In the genomic region with DNA sequence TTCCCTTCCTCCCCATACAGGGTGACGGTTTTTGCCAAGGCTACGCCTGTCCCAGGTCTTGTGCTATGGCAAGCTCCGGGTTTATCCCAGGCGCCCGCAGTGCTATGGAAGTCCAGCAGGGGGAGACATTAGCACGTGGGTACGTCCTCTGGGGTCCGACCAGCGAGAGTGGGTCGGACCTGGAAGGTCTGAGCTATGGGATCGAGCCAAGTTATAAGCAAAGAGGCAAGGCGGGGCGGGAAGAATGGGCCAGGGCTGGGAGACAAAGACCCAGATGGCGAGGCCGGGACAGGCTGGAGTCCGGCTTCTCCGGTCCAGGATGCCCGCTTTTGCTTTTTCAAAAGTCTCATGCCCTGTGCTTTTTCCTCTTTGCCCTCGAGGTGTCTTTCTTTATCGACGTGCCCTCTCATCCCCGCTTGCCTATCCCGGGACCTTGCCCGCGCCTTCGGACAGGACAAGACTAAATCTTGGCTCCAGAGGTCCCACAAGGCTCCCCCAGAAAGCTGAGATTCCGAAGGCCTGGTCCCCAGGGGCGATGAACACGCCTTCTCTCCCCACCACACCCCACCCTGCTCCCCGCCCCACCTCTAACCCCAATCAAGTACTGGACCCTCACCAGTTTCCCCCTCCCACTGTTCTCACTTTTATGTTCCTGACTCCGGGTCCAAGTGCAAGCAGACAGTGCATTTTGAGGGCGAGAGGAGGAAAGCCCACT, we compare ENCODE assay signal across 8 cellular contexts. TPM values are rescaled to one million over a fixed set of nuclear protein-coding genes. Genes with fewer than 3 reads are reported as not detected.
DNase-seq lines count a peak whose midpoint lies in the region; ATAC-seq and TF ChIP-seq lines count a peak whose summit lies in the region.

No MANE protein-coding gene starts in this region.

- H3K9me3 ChIP-seq in liver (ENCODE audit: control insufficient read depth in 4 of 4, low read length in 3 of 4) = no peaks in the 10 kb centered on the region

- peaks cover 6 to 25% (median 8%) of the 10 kb centered on the region in 4 donors for H3K4me1 ChIP-seq in liver (ENCODE audit: control insufficient read depth in 4 of 4, insufficient read depth in 4 of 4, low read length in 3 of 4)

- DNase-seq in Daoy (ENCODE audit: low read depth) = peak; percentile 77
- peak; percentile 16 for DNase-seq in NCI-H345 treated with DMSO at 0.1 percent for 48 hours (lab: John Stamatoyannopoulos, UW; ENCODE audit: unreplicated experiment)
- DNase-seq in activated CD4-positive, alpha-beta T cell treated with anti-CD3 and anti-CD28 coated beads, Interleukin-2, amount 10 ng/mL, durations not matched to agents 7 days and 5 days = peak; percentile 74
- DNase-seq in stimulated activated CD4-positive, alpha-beta T cell treated with anti-CD3 and anti-CD28 coated beads, Interleukin-2, amount 100 ng/mL, for 24 hours = peak; percentile 80 to 81

- peaks cover 21% of the 10 kb centered on the region for H3K4me1 Mint-ChIP-seq in activated CD4-positive, alpha-beta T cell treated with anti-CD3 and anti-CD28 coated beads, Interleukin-2, amount 10 ng/mL, durations not matched to agents 7 days and 5 days
- H3K4me1 Mint-ChIP-seq in dendritic cell treated with granulocyte-macrophage colony-stimulating factor and Interleukin-4, amounts not matched to agents 40 ng/mL and 50 ng/mL, for 4 days (ENCODE audit: low read depth) = peaks cover 37% of the 10 kb centered on the region

- H3K27ac Mint-ChIP-seq in activated CD4-positive, alpha-beta T cell treated with anti-CD3 and anti-CD28 coated beads, Interleukin-2, amount 10 ng/mL, durations not matched to agents 7 days and 5 days = peak overlapping the region; percentile 86
- peak overlapping the region; percentile 79 for H3K27ac Mint-ChIP-seq in dendritic cell treated with granulocyte-macrophage colony-stimulating factor and Interleukin-4, amounts not matched to agents 40 ng/mL and 50 ng/mL, for 4 days

- peak; percentile 27 for ATAC-seq in HG02884 (IDR thresholded peaks at IDR 0.05; ENCODE audit: unreplicated experiment)
- ATAC-seq in GM21786 (IDR thresholded peaks at IDR 0.05; ENCODE audit: unreplicated experiment) = no peak

- intact Hi-C loops in dendritic cell treated with granulocyte-macrophage colony-stimulating factor and Interleukin-4, amounts not matched to agents 40 ng/mL and 50 ng/mL, for 4 days (cut with micrococcal nuclease) = loop anchor here (1.0 kb wide), 1 partner anchor 232 kb away; no protein-coding TSS in a partner anchor

- H3K9ac ChIP-seq in liver (ENCODE audit: low read depth in 1 of 2, low read length in 2 of 2) = no peak overlapping the region

- H3K36me3 Mint-ChIP-seq in activated CD4-positive, alpha-beta T cell treated with anti-CD3 and anti-CD28 coated beads, Interleukin-2, amount 10 ng/mL, durations not matched to agents 7 days and 5 days (ENCODE audit: low read depth) = no peaks in the 10 kb centered on the region
- H3K36me3 Mint-ChIP-seq in dendritic cell treated with granulocyte-macrophage colony-stimulating factor and Interleukin-4, amounts not matched to agents 40 ng/mL and 50 ng/mL, for 4 days (ENCODE audit: low read depth) = peaks cover 11% of the 10 kb centered on the region

- peaks cover 3% of the 10 kb centered on the region for H3K27me3 Mint-ChIP-seq in activated CD4-positive, alpha-beta T cell treated with anti-CD3 and anti-CD28 coated beads, Interleukin-2, amount 10 ng/mL, durations not matched to agents 7 days and 5 days
- peaks cover 30% of the 10 kb centered on the region for H3K27me3 Mint-ChIP-seq in dendritic cell treated with granulocyte-macrophage colony-stimulating factor and Interleukin-4, amounts not matched to agents 40 ng/mL and 50 ng/mL, for 4 days

- no peaks in the 10 kb centered on the region for H3K9me3 Mint-ChIP-seq in activated CD4-positive, alpha-beta T cell treated with anti-CD3 and anti-CD28 coated beads, Interleukin-2, amount 10 ng/mL, durations not matched to agents 7 days and 5 days
- no peaks in the 10 kb centered on the region for H3K9me3 Mint-ChIP-seq in dendritic cell treated with granulocyte-macrophage colony-stimulating factor and Interleukin-4, amounts not matched to agents 40 ng/mL and 50 ng/mL, for 4 days

- H3K36me3 ChIP-seq in liver (ENCODE audit: control insufficient read depth in 4 of 4, insufficient read depth in 3 of 4, low read depth in 1 of 4, low read length in 3 of 4) = no peaks in the 10 kb centered on the region

- CTCF ChIA-PET in activated CD4-positive, alpha-beta T cell treated with anti-CD3 and anti-CD28 coated beads, Interleukin-2, amount 10 ng/mL, durations not matched to agents 7 days and 5 days (lab: Charles Lee) = interaction anchor here (0.6 to 1.9 kb wide), 17 partner anchors 9 to 405 kb away, joined by 3 to 10 read pairs (median 4); no protein-coding TSS in a partner anchor

- peaks cover 0 to 2% (median 0%) of the 10 kb centered on the region in 4 donors for H3K27me3 ChIP-seq in liver (ENCODE audit: control insufficient read depth in 4 of 4, insufficient read depth in 4 of 4, low read length in 3 of 4)

- H3K4me3 Mint-ChIP-seq in activated CD4-positive, alpha-beta T cell treated with anti-CD3 and anti-CD28 coated beads, Interleukin-2, amount 10 ng/mL, durations not matched to agents 7 days and 5 days = peak overlapping the region; percentile 84
- peak overlapping the region; percentile 85 for H3K4me3 Mint-ChIP-seq in dendritic cell treated with granulocyte-macrophage colony-stimulating factor and Interleukin-4, amounts not matched to agents 40 ng/mL and 50 ng/mL, for 4 days

- TF ChIP-seq CTCF in liver (IDR thresholded peaks at IDR 0.05; ENCODE audit: low read depth, low read length, missing input control) = peak; percentile 91

- POLR2A ChIA-PET in activated CD4-positive, alpha-beta T cell treated with anti-CD3 and anti-CD28 coated beads, Interleukin-2, amount 10 ng/mL, durations not matched to agents 7 days and 5 days (lab: Charles Lee) = interaction anchor here (0.6 kb wide), 1 partner anchor 408 kb away, joined by 3 read pairs; no protein-coding TSS in a partner anchor

- peak overlapping the region; percentile 51 to 57 for H3K27ac ChIP-seq in liver (ENCODE audit: low read depth in 1 of 2, low read length in 2 of 2)

- TF ChIP-seq RAD21 in liver (IDR thresholded peaks at IDR 0.05) = peak; percentile 95 to 97

- 6% methylated on average over 32 of the region's 32 CpGs for WGBS in liver

- peak overlapping the region; percentile 3 to 35 (median 29) for H3K4me3 ChIP-seq in liver (ENCODE audit: low read depth in 1 of 3, low read length in 3 of 3)

TF ChIP-seq in liver, 16 proteins besides CTCF, POLR2A, EP300 and RAD21:
- TF ChIP-seq HNF4G (IDR thresholded peaks at IDR 0.05) = no peak
- TF ChIP-seq EGR1 (IDR thresholded peaks at IDR 0.05; ENCODE audit: low read depth in 2 of 2) = no peak
- TF ChIP-seq YY1 (IDR thresholded peaks at IDR 0.05) = no peak
- TF ChIP-seq GABPA (IDR thresholded peaks at IDR 0.05 in 1 of 2, conservative IDR thresholded peaks at IDR 0.05 in 1 of 2) = no peak
- TF ChIP-seq, protein P1, sequence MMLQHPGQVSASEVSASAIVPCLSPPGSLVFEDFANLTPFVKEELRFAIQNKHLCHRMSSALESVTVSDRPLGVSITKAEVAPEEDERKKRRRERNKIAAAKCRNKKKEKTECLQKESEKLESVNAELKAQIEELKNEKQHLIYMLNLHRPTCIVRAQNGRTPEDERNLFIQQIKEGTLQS (IDR thresholded peaks at IDR 0.05) = no peak
- TF ChIP-seq, protein P2, sequence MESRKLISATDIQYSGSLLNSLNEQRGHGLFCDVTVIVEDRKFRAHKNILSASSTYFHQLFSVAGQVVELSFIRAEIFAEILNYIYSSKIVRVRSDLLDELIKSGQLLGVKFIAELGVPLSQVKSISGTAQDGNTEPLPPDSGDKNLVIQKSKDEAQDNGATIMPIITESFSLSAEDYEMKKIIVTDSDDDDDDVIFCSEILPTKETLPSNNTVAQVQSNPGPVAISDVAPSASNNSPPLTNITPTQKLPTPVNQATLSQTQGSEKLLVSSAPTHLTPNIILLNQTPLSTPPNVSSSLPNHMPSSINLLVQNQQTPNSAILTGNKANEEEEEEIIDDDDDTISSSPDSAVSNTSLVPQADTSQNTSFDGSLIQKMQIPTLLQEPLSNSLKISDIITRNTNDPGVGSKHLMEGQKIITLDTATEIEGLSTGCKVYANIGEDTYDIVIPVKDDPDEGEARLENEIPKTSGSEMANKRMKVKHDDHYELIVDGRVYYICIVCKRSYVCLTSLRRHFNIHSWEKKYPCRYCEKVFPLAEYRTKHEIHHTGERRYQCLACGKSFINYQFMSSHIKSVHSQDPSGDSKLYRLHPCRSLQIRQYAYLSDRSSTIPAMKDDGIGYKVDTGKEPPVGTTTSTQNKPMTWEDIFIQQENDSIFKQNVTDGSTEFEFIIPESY (IDR thresholded peaks at IDR 0.05) = no peak
- no peak for TF ChIP-seq SP1 (IDR thresholded peaks at IDR 0.05)
- no peak for TF ChIP-seq FOXA1 (IDR thresholded peaks at IDR 0.05)
- no peak for TF ChIP-seq FOXA2 (IDR thresholded peaks at IDR 0.05)
- TF ChIP-seq, protein P3, sequence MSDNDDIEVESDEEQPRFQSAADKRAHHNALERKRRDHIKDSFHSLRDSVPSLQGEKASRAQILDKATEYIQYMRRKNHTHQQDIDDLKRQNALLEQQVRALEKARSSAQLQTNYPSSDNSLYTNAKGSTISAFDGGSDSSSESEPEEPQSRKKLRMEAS (IDR thresholded peaks at IDR 0.05) = no peak
- TF ChIP-seq HNF4A (conservative IDR thresholded peaks at IDR 0.05) = no peak
- TF ChIP-seq JUND (IDR thresholded peaks at IDR 0.05) = no peak
- TF ChIP-seq TAF1 (conservative IDR thresholded peaks at IDR 0.05) = no peak

RNA-seq across cellular contexts. Expression of a gene that starts 0.8 kb away (rescaled TPM):
- total RNA-seq in Daoy (2014; rRNA removed; shearing (Covaris generic)) = 12.9 and 14.9 TPM in 2 replicates
- total RNA-seq in activated CD4-positive, alpha-beta T cell treated with anti-CD3 and anti-CD28 coated beads, Interleukin-2, amount 10 ng/mL, durations not matched to agents 7 days and 5 days = 1 to 10 TPM; 3.8 to 4.6 TPM
- 1 to 10 TPM; 8.3 to 8.9 TPM for total RNA-seq in liver
- 1 to 10 TPM; 3.6 to 7.9 TPM for polyA plus RNA-seq in liver

Comparison
In these comparisons a context has a peak if more than half of its experiments do, and no peak if none do; other contexts are left out.
1. DNase-seq: peak in every context shown above with its lines; median percentile 80 in stimulated activated CD4-positive, alpha-beta T cell treated with anti-CD3 and anti-CD28 coated beads, Interleukin-2, amount 100 ng/mL, for 24 hours; 77 in Daoy; 74 in activated CD4-positive, alpha-beta T cell treated with anti-CD3 and anti-CD28 coated beads, Interleukin-2, amount 10 ng/mL, durations not matched to agents 7 days and 5 days; 16 in NCI-H345 treated with DMSO at 0.1 percent for 48 hours.